In genomic region chr7:99109108-99110051, GRCh38 we compare ENCODE assay signal across 8 cellular contexts. TPM values are rescaled to one million over a fixed set of nuclear protein-coding genes. Genes with fewer than 3 reads are reported as not detected.
DNase-seq lines count a peak whose midpoint lies in the region; ATAC-seq and TF ChIP-seq lines count a peak whose summit lies in the region.

No MANE protein-coding gene starts in this region.

- no TSS peak for BruUV-seq in Caco-2 (replicated peaks; lab: Mats Ljungman, UMichigan)

- no peaks in the 10 kb centered on the region for H3K9me2 ChIP-seq in OCI-LY1 (ENCODE audit: low read depth, low read length)

- peaks cover 41% of the 10 kb centered on the region for H3K4me1 Mint-ChIP-seq in Caco-2 (ENCODE audit: low read depth, unreplicated experiment)

- CTCF ChIA-PET in Caco-2 (lab: Charles Lee) = no interaction called here

- H3F3A ChIP-seq in OCI-LY1 (ENCODE audit: insufficient read depth, low read length) = no peaks in the 10 kb centered on the region

- H3K14ac ChIP-seq in neuronal stem cell (ENCODE audit: low read length) = no peak overlapping the region

- peaks cover 4% of the 10 kb centered on the region for H3K79me1 ChIP-seq in neuronal stem cell (ENCODE audit: low read depth, low read length)

- H2AK5ac ChIP-seq in neuronal stem cell (ENCODE audit: low read depth, low read length) = no peak overlapping the region

- H3K9me3 Mint-ChIP-seq in Caco-2 (ENCODE audit: unreplicated experiment) = no peaks in the 10 kb centered on the region

- H3K23ac ChIP-seq in neuronal stem cell (ENCODE audit: low read depth, low read length, poor library complexity) = no peak overlapping the region

- H2BK120ac ChIP-seq in neuronal stem cell (ENCODE audit: low read depth, low read length) = no peak overlapping the region

- H2BK15ac ChIP-seq in neuronal stem cell (ENCODE audit: low read length) = no peak overlapping the region

- no CpG with 5 or more reads among the region's 10 CpGs for WGBS in neuronal stem cell (ENCODE audit: extremely low coverage in 2 of 2, insufficient read length in 2 of 2, insufficient replicate concordance in 1 of 2), 2 donors

- H3K4me3 ChIP-seq in Caco-2 (ENCODE audit: low read depth, low read length) = no peak overlapping the region
- H3K4me3 ChIP-seq in OCI-LY1 (ENCODE audit: low read depth, low read length, poor library complexity, severe bottlenecking) = no peak overlapping the region
- H3K4me3 ChIP-seq in choroid plexus epithelial cell (ENCODE audit: low read depth, low read length) = no peak overlapping the region
- H3K4me3 ChIP-seq in neuronal stem cell (ENCODE audit: low read length in 2 of 2) = no peak overlapping the region

- H3K27me3 ChIP-seq in Caco-2 (replicated peaks; ENCODE audit: control insufficient read depth, insufficient read depth, low read length) (no peaks in the 10 kb centered on the region), OCI-LY1 (ENCODE audit: insufficient read depth, low read length) (no peaks in the 10 kb centered on the region), neuronal stem cell (ENCODE audit: control insufficient read depth in 3 of 3, insufficient read depth in 3 of 3, low read depth in 1 of 3, low read length in 3 of 3) (no peaks in the 10 kb centered on the region)

- peak overlapping the region; percentile 60 for H3K27ac Mint-ChIP-seq in Caco-2 (ENCODE audit: unreplicated experiment)

- TF ChIP-seq CTCF in Caco-2 (IDR thresholded peaks at IDR 0.05; ENCODE audit: insufficient read depth in 1 of 2, low read depth in 1 of 2, low read length in 1 of 2, severe bottlenecking in 1 of 2, unreplicated experiment in 1 of 2) (no peak), OCI-LY1 (IDR thresholded peaks at IDR 0.05; ENCODE audit: low read length) (no peak), choroid plexus epithelial cell (conservative IDR thresholded peaks at IDR 0.05; ENCODE audit: low read depth, low read length) (no peak)

- H3K9me3 ChIP-seq in Caco-2 (no peaks in the 10 kb centered on the region), OCI-LY1 (ENCODE audit: low read length) (no peaks in the 10 kb centered on the region), neuronal stem cell (replicated peaks in 1 of 2; ENCODE audit: control insufficient read depth in 2 of 2, insufficient read depth in 1 of 2, low read depth in 1 of 2, low read length in 2 of 2) (peaks cover 0 to 22% of the 10 kb centered on the region in 2 donors)

- H3K9ac ChIP-seq in OCI-LY1 (ENCODE audit: low read length) (no peak overlapping the region), neuronal stem cell (ENCODE audit: low read depth, low read length, poor library complexity) (no peak overlapping the region)

- H3K4me1 ChIP-seq in Caco-2 = peaks cover 52% of the 10 kb centered on the region
- peaks cover 39% of the 10 kb centered on the region for H3K4me1 ChIP-seq in OCI-LY1 (ENCODE audit: insufficient read depth, low read length, severe bottlenecking)
- H3K4me1 ChIP-seq in neuronal stem cell (ENCODE audit: control insufficient read depth in 2 of 2, insufficient read depth in 1 of 2, low read depth in 1 of 2, low read length in 2 of 2) = peaks cover 4 to 14% of the 10 kb centered on the region in 2 donors

- DNase-seq in Caco-2 = no peak
- DNase-seq in choroid plexus epithelial cell (ENCODE audit: low read depth) = peak; percentile 53
- DNase-seq in neuronal stem cell (ENCODE audit: low spot score) = no peak
- DNase-seq in activated CD4-positive, CD25-positive, alpha-beta regulatory T cell treated with anti-CD3 and anti-CD28 coated beads, Interleukin-2, amount 50 U/mL, for 72 hours = no peak
- DNase-seq in SKM-1 treated with dmso at 0.1 percent for 144 hours (lab: John Stamatoyannopoulos, UW; ENCODE audit: unreplicated experiment) = no peak
- DNase-seq in NCI-H2196 treated with DMSO at 0.1 percent for 48 hours (lab: John Stamatoyannopoulos, UW; ENCODE audit: unreplicated experiment) = no peak

- H2BK12ac ChIP-seq in neuronal stem cell (ENCODE audit: low read length) = no peak overlapping the region

- no peak overlapping the region for H4K8ac ChIP-seq in neuronal stem cell (ENCODE audit: low read depth, low read length)

- H3K27ac ChIP-seq in OCI-LY1 (ENCODE audit: low read depth, low read length, poor library complexity, severe bottlenecking) (no peak overlapping the region), neuronal stem cell (replicated peaks; ENCODE audit: low read length) (no peak overlapping the region)

- no peak overlapping the region for H2AFZ ChIP-seq in OCI-LY1 (ENCODE audit: low read length)
- H2AFZ ChIP-seq in neuronal stem cell (ENCODE audit: low read length) = no peak overlapping the region

- H4K20me1 ChIP-seq in OCI-LY1 (ENCODE audit: insufficient read depth, low read length) = no peaks in the 10 kb centered on the region

- H3K4ac ChIP-seq in neuronal stem cell (ENCODE audit: low read length) = no peak overlapping the region

- no peak overlapping the region for H3K4me3 Mint-ChIP-seq in Caco-2 (ENCODE audit: unreplicated experiment)

- H2BK5ac ChIP-seq in neuronal stem cell (ENCODE audit: low read length) = no peak overlapping the region

- peaks cover 48% of the 10 kb centered on the region for H3K79me2 ChIP-seq in OCI-LY1 (ENCODE audit: insufficient read depth, low read length)

- H3K36me3 Mint-ChIP-seq in Caco-2 (ENCODE audit: insufficient read depth, unreplicated experiment) = no peaks in the 10 kb centered on the region

- intact Hi-C loops in Caco-2 (cut with micrococcal nuclease; ENCODE audit: unreplicated experiment) = no loop called here

- ATAC-seq in GM21737 (IDR thresholded peaks at IDR 0.05; ENCODE audit: unreplicated experiment) = no peak

- H3K4me2 ChIP-seq in OCI-LY1 (ENCODE audit: low read length) = 0 out of 2 replicates have a peak overlapping the region, but pooled peaks have one; percentile 5
- no peak overlapping the region for H3K4me2 ChIP-seq in neuronal stem cell (ENCODE audit: insufficient read depth, low read length, poor library complexity, severe bottlenecking)

- no peak overlapping the region for H4K91ac ChIP-seq in neuronal stem cell (ENCODE audit: low read depth, low read length, poor library complexity)

- H3K27me3 Mint-ChIP-seq in Caco-2 (ENCODE audit: insufficient read depth, unreplicated experiment) = no peaks in the 10 kb centered on the region

- H3K36me3 ChIP-seq in Caco-2 (ENCODE audit: control insufficient read depth, insufficient read depth, low read length) (no peaks in the 10 kb centered on the region), OCI-LY1 (ENCODE audit: insufficient read depth, low read length) (no peaks in the 10 kb centered on the region), neuronal stem cell (replicated peaks in 1 of 2; ENCODE audit: control insufficient read depth in 2 of 2, insufficient read depth in 2 of 2, low read length in 2 of 2) (peaks cover 0 to 3% of the 10 kb centered on the region in 2 donors)

- POLR2A ChIA-PET in Caco-2 (lab: Charles Lee) = no interaction called here

- H3K18ac ChIP-seq in neuronal stem cell (ENCODE audit: low read length) = peak overlapping the region; percentile 67

RNA-seq across cellular contexts. Expression of gene SMURF1, which starts 34.5 kb away (rescaled TPM):
- total RNA-seq in Caco-2 (2022) = 22.5 and 23.0 TPM in 2 replicates
- polyA plus RNA-seq in neuronal stem cell (2013, experiment 1 of 2) = 14.5 TPM
- polyA plus RNA-seq in neuronal stem cell (2013, experiment 2 of 2) = 14.3 TPM
